In genomic region chr19:19262190-19263057, GRCh38 we compare ENCODE assay signal across 14 cellular contexts. TPM values are rescaled to one million over a fixed set of nuclear protein-coding genes. Genes with fewer than 3 reads are reported as not detected.
DNase-seq lines count a peak whose midpoint lies in the region; ATAC-seq and TF ChIP-seq lines count a peak whose summit lies in the region.
"Had no signal": no experiment of that assay in that cellular context is flagged by ENCODE, and none has a peak within 500 bp of the region (broad histone marks: within the 10 kb centered on the region; RNA-seq: fewer than 3 reads in every experiment).

No MANE protein-coding gene starts in this region.

- POLR2A ChIA-PET in HEK293 (lab: Yijun Ruan, JAX): no interaction called here
- POLR2A ChIA-PET in naive thymus-derived CD4-positive, alpha-beta T cell (lab: Charles Lee): no interaction called here

- H3K27me3 ChIP-seq in dorsolateral prefrontal cortex: peaks cover 0 to 32% (median 6%) of the 10 kb centered on the region in 45 donors
- H3K27me3 ChIP-seq in naive thymus-derived CD4-positive, alpha-beta T cell (ENCODE audit: control insufficient read depth in 2 of 2, insufficient read depth in 2 of 2, low read length in 2 of 2): peaks cover 6% of the 10 kb centered on the region in 2 donors

- H3K36me3 Mint-ChIP-seq in naive thymus-derived CD4-positive, alpha-beta T cell: no peaks in the 10 kb centered on the region
- H3K36me3 Mint-ChIP-seq: activated CD8-positive, alpha-beta memory T cell treated with anti-CD3 and anti-CD28 coated beads, Interleukin-2, amount 10 ng/mL, durations not matched to agents 7 days and 5 days; CD4-positive, CD25-positive, alpha-beta regulatory T cell had no signal

- CTCF ChIA-PET in HEK293 (lab: Yijun Ruan, JAX): interaction anchor here (0.7 kb wide), 1 partner anchor 59 kb away, joined by 4 read pairs; no protein-coding TSS in a partner anchor
- CTCF ChIA-PET in naive thymus-derived CD4-positive, alpha-beta T cell (lab: Charles Lee): no interaction called here

- no peaks in the 10 kb centered on the region for H3K4me1 ChIP-seq in HEK293 (ENCODE audit: control insufficient read depth, insufficient read depth, low read length)
- H3K4me1 ChIP-seq in naive thymus-derived CD4-positive, alpha-beta T cell (ENCODE audit: control insufficient read depth in 2 of 2, insufficient read depth in 2 of 2, low read length in 2 of 2): no peaks in the 10 kb centered on the region

- DNase-seq in CD1c-positive myeloid dendritic cell (ENCODE audit: extremely low spot score): peak; percentile 32
- peak in 1 of 10 donors; percentile 16 for DNase-seq in dorsolateral prefrontal cortex
- no peak for DNase-seq in naive thymus-derived CD4-positive, alpha-beta T cell
- no peak for DNase-seq in RKO (ENCODE audit: low spot score)
- no peak for DNase-seq in SW480 (ENCODE audit: low spot score)
- no peak for DNase-seq in activated CD4-positive, alpha-beta T cell treated with anti-CD3 and anti-CD28 coated beads, Interleukin-2, amount 50 U/mL, for 48 hours
- DNase-seq: activated CD8-positive, alpha-beta memory T cell treated with anti-CD3 and anti-CD28 coated beads, Interleukin-2, amount 10 ng/mL, durations not matched to agents 7 days and 5 days; CD4-positive, CD25-positive, alpha-beta regulatory T cell; effector CD4-positive, alpha-beta T cell; NCI-H1105; NCI-H526 treated with DMSO at 0.1 percent for 48 hours; SHP77 treated with DMSO at 0.1 percent for 48 hours had no signal

- no peak overlapping the region for H3K27ac ChIP-seq in HEK293 (ENCODE audit: extremely low read depth, low read depth, low read length)
- H3K27ac ChIP-seq in dorsolateral prefrontal cortex: peak overlapping the region in 47 of 59 donors; percentile 2 to 85 (median 56)
- H3K27ac ChIP-seq in naive thymus-derived CD4-positive, alpha-beta T cell (ENCODE audit: low read depth, low read length): no peak overlapping the region

- peaks cover 4 to 12% (median 9%) of the 10 kb centered on the region in 7 donors for H3K4me1 Mint-ChIP-seq in naive thymus-derived CD4-positive, alpha-beta T cell
- H3K4me1 Mint-ChIP-seq: activated CD8-positive, alpha-beta memory T cell treated with anti-CD3 and anti-CD28 coated beads, Interleukin-2, amount 10 ng/mL, durations not matched to agents 7 days and 5 days had no signal

- H3K27me3 Mint-ChIP-seq in naive thymus-derived CD4-positive, alpha-beta T cell: peaks cover 27 to 47% (median 39%) of the 10 kb centered on the region in 5 donors

- TF ChIP-seq CTCF in HEK293 (tag by site-specific recombination; IDR thresholded peaks at IDR 0.05): no peak
- TF ChIP-seq CTCF in dorsolateral prefrontal cortex (IDR thresholded peaks at IDR 0.05 in 54 of 56, conservative IDR thresholded peaks at IDR 0.05 in 2 of 56; ENCODE audit: low read depth in 1 of 56, partially characterized antibody in 56 of 56): no peak

- H3K9me3 ChIP-seq in HEK293 (ENCODE audit: control insufficient read depth, insufficient read depth, low read depth, low read length): no peaks in the 10 kb centered on the region
- no peaks in the 10 kb centered on the region for H3K9me3 ChIP-seq in naive thymus-derived CD4-positive, alpha-beta T cell (ENCODE audit: control insufficient read depth in 2 of 3, low read length in 3 of 3)

- H3K27ac Mint-ChIP-seq in naive thymus-derived CD4-positive, alpha-beta T cell: no peak overlapping the region
- H3K27ac Mint-ChIP-seq: activated CD8-positive, alpha-beta memory T cell treated with anti-CD3 and anti-CD28 coated beads, Interleukin-2, amount 10 ng/mL, durations not matched to agents 7 days and 5 days had no signal

- H3K4me3 ChIP-seq in HEK293 (ENCODE audit: low read depth, low read length) (no peak overlapping the region), dorsolateral prefrontal cortex (peak overlapping the region in 56 of 59 donors; percentile 16 to 64 (median 48))
- no peak overlapping the region for H3K4me3 ChIP-seq in naive thymus-derived CD4-positive, alpha-beta T cell (ENCODE audit: low read length)

- intact Hi-C loops in dorsolateral prefrontal cortex (cut with DNase I): no loop called here
- intact Hi-C loops in naive thymus-derived CD4-positive, alpha-beta T cell (cut with micrococcal nuclease): no loop called here

- peaks cover 0 to 6% (median 0%) of the 10 kb centered on the region in 11 donors for H3K9me3 Mint-ChIP-seq in naive thymus-derived CD4-positive, alpha-beta T cell

- H3K4me3 Mint-ChIP-seq in naive thymus-derived CD4-positive, alpha-beta T cell: peak overlapping the region in 7 of 10 donors; percentile 8 to 81 (median 26)
- H3K4me3 Mint-ChIP-seq: activated CD8-positive, alpha-beta memory T cell treated with anti-CD3 and anti-CD28 coated beads, Interleukin-2, amount 10 ng/mL, durations not matched to agents 7 days and 5 days had no signal

- no peak for ATAC-seq in naive thymus-derived CD4-positive, alpha-beta T cell
- no peak for ATAC-seq in GM19035 (IDR thresholded peaks at IDR 0.05; ENCODE audit: unreplicated experiment)
- ATAC-seq: activated CD8-positive, alpha-beta memory T cell treated with anti-CD3 and anti-CD28 coated beads, Interleukin-2, amount 10 ng/mL, durations not matched to agents 7 days and 5 days had no signal

- no peaks in the 10 kb centered on the region for H3K36me3 ChIP-seq in HEK293 (ENCODE audit: control insufficient read depth in 2 of 2, insufficient read depth in 1 of 2, low read length in 2 of 2)
- no peaks in the 10 kb centered on the region for H3K36me3 ChIP-seq in naive thymus-derived CD4-positive, alpha-beta T cell (ENCODE audit: control insufficient read depth in 2 of 3, insufficient read depth in 3 of 3, low read length in 3 of 3)

TF ChIP-seq in HEK293, 187 proteins besides CTCF, POLR2A, EP300 and RAD21 (continues in another document):
- TF ChIP-seq ZNF366 (tag by site-specific recombination; conservative IDR thresholded peaks at IDR 0.05) (peak; percentile 70; the same call in 1 of the 2 replicates), ZNF121 (tag by site-specific recombination; IDR thresholded peaks at IDR 0.05) (no peak), ZNF23 (tag by site-specific recombination; IDR thresholded peaks at IDR 0.05; ENCODE audit: borderline replicate concordance) (no peak), ZNF658 (tag by site-specific recombination; IDR thresholded peaks at IDR 0.05) (no peak), ZBTB20 (tag by site-specific recombination; IDR thresholded peaks at IDR 0.05) (no peak), ZNF426 (tag by site-specific recombination; IDR thresholded peaks at IDR 0.05) (no peak), KLF7 (tag by site-specific recombination; IDR thresholded peaks at IDR 0.05; ENCODE audit: borderline replicate concordance) (no peak), ZBTB17 (tag by site-specific recombination; IDR thresholded peaks at IDR 0.05) (peak; percentile 19; the same call in 1 of the 2 replicates), ZNF37A (tag by site-specific recombination; IDR thresholded peaks at IDR 0.05) (no peak), ZNF394 (tag by site-specific recombination; IDR thresholded peaks at IDR 0.05; ENCODE audit: borderline replicate concordance) (no peak), ZSCAN23 (tag by site-specific recombination; IDR thresholded peaks at IDR 0.05) (no peak), ZNF561 (tag by site-specific recombination; IDR thresholded peaks at IDR 0.05; ENCODE audit: borderline replicate concordance) (no peak), ZNF555 (tag by site-specific recombination; conservative IDR thresholded peaks at IDR 0.05) (no peak), PRDM1 (tag by site-specific recombination; IDR thresholded peaks at IDR 0.05) (peak; percentile 95), OVOL3 (tag by site-specific recombination; IDR thresholded peaks at IDR 0.05) (no peak), ZXDB (tag by site-specific recombination; IDR thresholded peaks at IDR 0.05) (no peak)
- TF ChIP-seq, protein P1, sequence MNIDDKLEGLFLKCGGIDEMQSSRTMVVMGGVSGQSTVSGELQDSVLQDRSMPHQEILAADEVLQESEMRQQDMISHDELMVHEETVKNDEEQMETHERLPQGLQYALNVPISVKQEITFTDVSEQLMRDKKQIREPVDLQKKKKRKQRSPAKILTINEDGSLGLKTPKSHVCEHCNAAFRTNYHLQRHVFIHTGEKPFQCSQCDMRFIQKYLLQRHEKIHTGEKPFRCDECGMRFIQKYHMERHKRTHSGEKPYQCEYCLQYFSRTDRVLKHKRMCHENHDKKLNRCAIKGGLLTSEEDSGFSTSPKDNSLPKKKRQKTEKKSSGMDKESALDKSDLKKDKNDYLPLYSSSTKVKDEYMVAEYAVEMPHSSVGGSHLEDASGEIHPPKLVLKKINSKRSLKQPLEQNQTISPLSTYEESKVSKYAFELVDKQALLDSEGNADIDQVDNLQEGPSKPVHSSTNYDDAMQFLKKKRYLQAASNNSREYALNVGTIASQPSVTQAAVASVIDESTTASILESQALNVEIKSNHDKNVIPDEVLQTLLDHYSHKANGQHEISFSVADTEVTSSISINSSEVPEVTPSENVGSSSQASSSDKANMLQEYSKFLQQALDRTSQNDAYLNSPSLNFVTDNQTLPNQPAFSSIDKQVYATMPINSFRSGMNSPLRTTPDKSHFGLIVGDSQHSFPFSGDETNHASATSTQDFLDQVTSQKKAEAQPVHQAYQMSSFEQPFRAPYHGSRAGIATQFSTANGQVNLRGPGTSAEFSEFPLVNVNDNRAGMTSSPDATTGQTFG (tag by site-specific recombination; IDR thresholded peaks at IDR 0.05; ENCODE audit: borderline replicate concordance): 0 out of 2 replicates have a peak, but pooled peaks have one; percentile 8

RNA-seq across cellular contexts. Expression of gene TM6SF2, which starts 10.7 kb away (rescaled TPM):
- total RNA-seq in dorsolateral prefrontal cortex: 1 to 10 TPM in 70 of 120 experiments, under 1 TPM in 41, not detected in 9; 0.29 to 4.0 (median 1.3) TPM
- total RNA-seq in naive thymus-derived CD4-positive, alpha-beta T cell: under 1 TPM in 1 of 5 experiments, not detected in 4; 0.81 TPM
- polyA plus RNA-seq in naive thymus-derived CD4-positive, alpha-beta T cell: not detected
- total RNA-seq: activated CD8-positive, alpha-beta memory T cell treated with anti-CD3 and anti-CD28 coated beads, Interleukin-2, amount 10 ng/mL, durations not matched to agents 7 days and 5 days; CD4-positive, CD25-positive, alpha-beta regulatory T cell had no signal
- polyA plus RNA-seq: CD4-positive, CD25-positive, alpha-beta regulatory T cell had no signal

RNA-seq across cellular contexts. Expression of gene NCAN, which starts 50.7 kb away (rescaled TPM):
- total RNA-seq in dorsolateral prefrontal cortex: 100 to 1,000 TPM in 51 of 120 experiments, 10 to 100 TPM in 69; 41.7 to 274 (median 96.1) TPM
- under 1 TPM in 2 of 5 experiments, not detected in 3; 0.05 to 0.08 TPM for total RNA-seq in naive thymus-derived CD4-positive, alpha-beta T cell
- not detected for polyA plus RNA-seq in naive thymus-derived CD4-positive, alpha-beta T cell
- total RNA-seq: CD4-positive, CD25-positive, alpha-beta regulatory T cell had no signal
- polyA plus RNA-seq: CD4-positive, CD25-positive, alpha-beta regulatory T cell had no signal

RNA-seq across cellular contexts. Expression of gene SUGP1, which starts 57.9 kb away (rescaled TPM):
- total RNA-seq in dorsolateral prefrontal cortex: 10 to 100 TPM; 50.9 to 97.4 (median 73.0) TPM
- total RNA-seq in naive thymus-derived CD4-positive, alpha-beta T cell: 10 to 100 TPM; 59.7 to 96.6 (median 77.5) TPM
- polyA plus RNA-seq in naive thymus-derived CD4-positive, alpha-beta T cell: 10 to 100 TPM; 36.0 to 40.8 TPM

RNA-seq across cellular contexts. Expression of gene MAU2, which starts 58.2 kb away (rescaled TPM):
- 100 to 1,000 TPM in 42 of 120 experiments, 10 to 100 TPM in 78; 58.7 to 162 (median 91.5) TPM for total RNA-seq in dorsolateral prefrontal cortex
- total RNA-seq in naive thymus-derived CD4-positive, alpha-beta T cell: 100 to 1,000 TPM in 4 of 5 experiments, 10 to 100 TPM in 1; 93.7 to 170 (median 136) TPM
- 10 to 100 TPM; 16.5 to 29.3 TPM for polyA plus RNA-seq in naive thymus-derived CD4-positive, alpha-beta T cell

RNA-seq across cellular contexts. Expression of gene NR2C2AP, which starts 59.2 kb away (rescaled TPM):
- total RNA-seq in dorsolateral prefrontal cortex: 10 to 100 TPM in 85 of 120 experiments, 1 to 10 TPM in 35; 6.3 to 17.2 (median 11.1) TPM
- 10 to 100 TPM; 13.8 to 33.4 (median 28.7) TPM for total RNA-seq in naive thymus-derived CD4-positive, alpha-beta T cell
- 10 to 100 TPM; 25.7 to 37.7 TPM for polyA plus RNA-seq in naive thymus-derived CD4-positive, alpha-beta T cell

Comparison
In these comparisons a context has a peak if more than half of its experiments do, and no peak if none do; other contexts are left out.
1. H3K27ac ChIP-seq: peak in dorsolateral prefrontal cortex (47 of 59); none in HEK293 (single experiment) and naive thymus-derived CD4-positive, alpha-beta T cell (single experiment).
2. H3K4me3 ChIP-seq: peak in dorsolateral prefrontal cortex (56 of 59); none in HEK293 (single experiment) and naive thymus-derived CD4-positive, alpha-beta T cell (single experiment).
3. RNA of gene NCAN, which starts 50.7 kb away (total RNA-seq): 41.7 to 274 TPM in dorsolateral prefrontal cortex; 0.05 to 0.08 TPM in naive thymus-derived CD4-positive, alpha-beta T cell; every median in the first group is over 10 times any median in the second.